Comparison of ENCODE assay signal across 12 cellular contexts in genomic region chr7:102169651-102170416, GRCh38.
A peak's percentile ranks its signal among the peaks of the same experiment; 100 is the strongest.
DNase-seq lines count a peak whose midpoint lies in the region; ATAC-seq and TF ChIP-seq lines count a peak whose summit lies in the region.
"Had no signal": no experiment of that assay in that cellular context is flagged by ENCODE, and none has a peak within 500 bp of the region (broad histone marks: within the 10 kb centered on the region; RNA-seq: fewer than 3 reads in every experiment).

No MANE protein-coding gene starts in this region.

- TF ChIP-seq CTCF in smooth muscle cell (IDR thresholded peaks at IDR 0.05; ENCODE audit: borderline replicate concordance, insufficient read depth, poor library complexity, severe bottlenecking) (no peak), colonic mucosa (IDR thresholded peaks at IDR 0.05) (no peak)

- H3K4me3 ChIP-seq in smooth muscle cell (no peak overlapping the region), colonic mucosa (no peak overlapping the region)
- H3K4me3 ChIP-seq: adrenal gland, K562 had no signal

- H3K4me1 ChIP-seq in smooth muscle cell (ENCODE audit: low read depth) (peaks cover 6% of the 10 kb centered on the region), colonic mucosa (no peaks in the 10 kb centered on the region)
- H3K4me1 ChIP-seq: adrenal gland had no signal

- no peaks in the 10 kb centered on the region for H3F3A ChIP-seq in smooth muscle cell (ENCODE audit: low read depth)

- no peak for ATAC-seq in GM19452 (IDR thresholded peaks at IDR 0.05; ENCODE audit: unreplicated experiment)
- ATAC-seq: K562 had no signal

- H3K36me3 ChIP-seq in smooth muscle cell (ENCODE audit: low read depth) = no peaks in the 10 kb centered on the region
- no peaks in the 10 kb centered on the region for H3K36me3 ChIP-seq in colonic mucosa
- H3K36me3 ChIP-seq: adrenal gland had no signal

- intact Hi-C loops in colonic mucosa (cut with DNase I) = no loop called here

- no peaks in the 10 kb centered on the region for H3K79me2 ChIP-seq in smooth muscle cell (ENCODE audit: low read depth)

- no peak overlapping the region for H2AFZ ChIP-seq in smooth muscle cell (ENCODE audit: low read depth)

- H3K9me3 ChIP-seq in smooth muscle cell (replicated peaks; ENCODE audit: low read depth) = no peaks in the 10 kb centered on the region
- no peaks in the 10 kb centered on the region for H3K9me3 ChIP-seq in colonic mucosa
- H3K9me3 ChIP-seq: adrenal gland had no signal

- H3K27me3 ChIP-seq in smooth muscle cell (ENCODE audit: low read depth) (no peaks in the 10 kb centered on the region), colonic mucosa (no peaks in the 10 kb centered on the region)
- H3K27me3 ChIP-seq: adrenal gland had no signal

- peak; percentile 68 for DNase-seq in HuH-7 (ENCODE audit: low spot score)
- peak; percentile 29 for DNase-seq in brain pericyte (ENCODE audit: low read depth, low spot score)
- peak; percentile 33 for DNase-seq in left kidney (ENCODE audit: low read depth, low spot score)
- no peak for DNase-seq in smooth muscle cell (lab: John Stamatoyannopoulos, UW; ENCODE audit: unreplicated experiment)
- DNase-seq in colonic mucosa = no peak
- no peak for DNase-seq in LoVo (ENCODE audit: low spot score)
- no peak for DNase-seq in activated T-cell treated with anti-CD3 and anti-CD28 coated beads for 4 hours
- DNase-seq: adrenal gland, foreskin fibroblast, midbrain had no signal

- no peak overlapping the region for H3K4me2 ChIP-seq in smooth muscle cell

- peak overlapping the region; percentile 72 for H3K27ac ChIP-seq in smooth muscle cell (ENCODE audit: low read depth)
- no peak overlapping the region for H3K27ac ChIP-seq in colonic mucosa

- no peaks in the 10 kb centered on the region for H4K20me1 ChIP-seq in smooth muscle cell (ENCODE audit: low read depth)

- WGBS in smooth muscle cell (ENCODE audit: low lambda C conversion rate) = 59% methylated on average over 14 of the region's 14 CpGs

- peak overlapping the region; percentile 39 for H3K9ac ChIP-seq in smooth muscle cell (ENCODE audit: low read depth)
- H3K9ac ChIP-seq in colonic mucosa (ENCODE audit: low read depth in 2 of 2, low read length in 2 of 2) = no peak overlapping the region

Comparison
In these comparisons a context has a peak if more than half of its experiments do, and no peak if none do; other contexts are left out.
1. DNase-seq: peak in HuH-7 (single experiment), brain pericyte (single experiment) and left kidney (single experiment); none in smooth muscle cell (single experiment), colonic mucosa (single experiment), LoVo (single experiment) and activated T-cell treated with anti-CD3 and anti-CD28 coated beads for 4 hours (single experiment).